In the genomic region with DNA sequence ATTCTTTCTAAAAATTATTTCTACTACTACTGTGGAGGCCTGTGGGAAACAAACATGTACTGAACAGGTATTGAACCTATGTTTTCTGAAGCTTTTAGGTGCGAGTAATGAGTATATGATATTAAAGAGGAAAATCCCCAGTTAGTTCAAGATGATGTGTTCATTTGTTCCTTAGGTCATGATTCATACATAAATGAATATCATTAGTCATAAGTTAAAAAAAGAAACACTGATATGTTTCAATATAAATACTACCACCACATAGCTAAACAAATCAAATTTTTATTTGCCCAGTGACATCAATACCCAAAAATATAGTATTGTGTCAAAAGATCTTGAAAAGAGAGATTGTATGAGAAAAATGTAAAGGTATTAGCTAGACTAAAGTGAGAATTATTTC, we compare ENCODE assay signal across 3 cellular contexts.
TF ChIP-seq lines count a peak whose summit lies in the region.

No MANE protein-coding gene starts in this region.

TF ChIP-seq in SK-N-SH, 30 proteins besides CTCF, POLR2A, EP300 and RAD21:
- peak; percentile 45; the same call in 1 of the 2 replicates for TF ChIP-seq FOSL2 (IDR thresholded peaks at IDR 0.05; ENCODE audit: borderline replicate concordance, low read depth)
- no peak for TF ChIP-seq YY1 (IDR thresholded peaks at IDR 0.05; ENCODE audit: low read depth)

TF ChIP-seq in SK-N-SH treated with all-trans-retinoic acid at 6 μM for 48 hours, 23 proteins besides CTCF, POLR2A, EP300 and RAD21 (continues in another document):
- TF ChIP-seq SNAI2 (CRISPR knock-in tag; IDR thresholded peaks at IDR 0.05) (no peak), OSR1 (CRISPR knock-in tag; IDR thresholded peaks at IDR 0.05) (no peak), ZC3H10 (CRISPR knock-in tag; IDR thresholded peaks at IDR 0.05) (no peak), ARNTL (CRISPR knock-in tag; IDR thresholded peaks at IDR 0.05; ENCODE audit: borderline replicate concordance, low read depth) (no peak), RARB (CRISPR knock-in tag; IDR thresholded peaks at IDR 0.05) (no peak), GLIS3 (CRISPR knock-in tag; IDR thresholded peaks at IDR 0.05) (no peak), ZFP30 (CRISPR knock-in tag; IDR thresholded peaks at IDR 0.05) (no peak), PPARA (CRISPR knock-in tag; IDR thresholded peaks at IDR 0.05; ENCODE audit: borderline replicate concordance) (no peak), CSDC2 (CRISPR knock-in tag; IDR thresholded peaks at IDR 0.05) (no peak), ESRRG (CRISPR knock-in tag; IDR thresholded peaks at IDR 0.05) (no peak), TCF4 (CRISPR knock-in tag; IDR thresholded peaks at IDR 0.05; ENCODE audit: borderline replicate concordance) (no peak), ZFP3 (CRISPR knock-in tag; IDR thresholded peaks at IDR 0.05) (no peak), ISL1 (CRISPR knock-in tag; IDR thresholded peaks at IDR 0.05) (no peak), ZNF70 (CRISPR knock-in tag; IDR thresholded peaks at IDR 0.05) (no peak), ZNF8 (CRISPR knock-in tag; IDR thresholded peaks at IDR 0.05) (no peak)
- TF ChIP-seq, protein P1, sequence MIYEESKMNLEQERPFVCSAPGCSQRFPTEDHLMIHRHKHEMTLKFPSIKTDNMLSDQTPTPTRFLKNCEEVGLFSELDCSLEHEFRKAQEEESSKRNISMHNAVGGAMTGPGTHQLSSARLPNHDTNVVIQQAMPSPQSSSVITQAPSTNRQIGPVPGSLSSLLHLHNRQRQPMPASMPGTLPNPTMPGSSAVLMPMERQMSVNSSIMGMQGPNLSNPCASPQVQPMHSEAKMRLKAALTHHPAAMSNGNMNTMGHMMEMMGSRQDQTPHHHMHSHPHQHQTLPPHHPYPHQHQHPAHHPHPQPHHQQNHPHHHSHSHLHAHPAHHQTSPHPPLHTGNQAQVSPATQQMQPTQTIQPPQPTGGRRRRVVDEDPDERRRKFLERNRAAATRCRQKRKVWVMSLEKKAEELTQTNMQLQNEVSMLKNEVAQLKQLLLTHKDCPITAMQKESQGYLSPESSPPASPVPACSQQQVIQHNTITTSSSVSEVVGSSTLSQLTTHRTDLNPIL (CRISPR knock-in tag; IDR thresholded peaks at IDR 0.05; ENCODE audit: low read depth): no peak
- TF ChIP-seq, protein P2, sequence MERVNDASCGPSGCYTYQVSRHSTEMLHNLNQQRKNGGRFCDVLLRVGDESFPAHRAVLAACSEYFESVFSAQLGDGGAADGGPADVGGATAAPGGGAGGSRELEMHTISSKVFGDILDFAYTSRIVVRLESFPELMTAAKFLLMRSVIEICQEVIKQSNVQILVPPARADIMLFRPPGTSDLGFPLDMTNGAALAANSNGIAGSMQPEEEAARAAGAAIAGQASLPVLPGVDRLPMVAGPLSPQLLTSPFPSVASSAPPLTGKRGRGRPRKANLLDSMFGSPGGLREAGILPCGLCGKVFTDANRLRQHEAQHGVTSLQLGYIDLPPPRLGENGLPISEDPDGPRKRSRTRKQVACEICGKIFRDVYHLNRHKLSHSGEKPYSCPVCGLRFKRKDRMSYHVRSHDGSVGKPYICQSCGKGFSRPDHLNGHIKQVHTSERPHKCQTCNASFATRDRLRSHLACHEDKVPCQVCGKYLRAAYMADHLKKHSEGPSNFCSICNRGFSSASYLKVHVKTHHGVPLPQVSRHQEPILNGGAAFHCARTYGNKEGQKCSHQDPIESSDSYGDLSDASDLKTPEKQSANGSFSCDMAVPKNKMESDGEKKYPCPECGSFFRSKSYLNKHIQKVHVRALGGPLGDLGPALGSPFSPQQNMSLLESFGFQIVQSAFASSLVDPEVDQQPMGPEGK (CRISPR knock-in tag; IDR thresholded peaks at IDR 0.05; ENCODE audit: borderline replicate concordance): no peak
- TF ChIP-seq, protein P3, sequence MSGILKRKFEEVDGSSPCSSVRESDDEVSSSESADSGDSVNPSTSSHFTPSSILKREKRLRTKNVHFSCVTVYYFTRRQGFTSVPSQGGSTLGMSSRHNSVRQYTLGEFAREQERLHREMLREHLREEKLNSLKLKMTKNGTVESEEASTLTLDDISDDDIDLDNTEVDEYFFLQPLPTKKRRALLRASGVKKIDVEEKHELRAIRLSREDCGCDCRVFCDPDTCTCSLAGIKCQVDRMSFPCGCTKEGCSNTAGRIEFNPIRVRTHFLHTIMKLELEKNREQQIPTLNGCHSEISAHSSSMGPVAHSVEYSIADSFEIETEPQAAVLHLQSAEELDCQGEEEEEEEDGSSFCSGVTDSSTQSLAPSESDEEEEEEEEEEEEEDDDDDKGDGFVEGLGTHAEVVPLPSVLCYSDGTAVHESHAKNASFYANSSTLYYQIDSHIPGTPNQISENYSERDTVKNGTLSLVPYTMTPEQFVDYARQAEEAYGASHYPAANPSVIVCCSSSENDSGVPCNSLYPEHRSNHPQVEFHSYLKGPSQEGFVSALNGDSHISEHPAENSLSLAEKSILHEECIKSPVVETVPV (CRISPR knock-in tag; IDR thresholded peaks at IDR 0.05): no peak
- TF ChIP-seq, protein P4, sequence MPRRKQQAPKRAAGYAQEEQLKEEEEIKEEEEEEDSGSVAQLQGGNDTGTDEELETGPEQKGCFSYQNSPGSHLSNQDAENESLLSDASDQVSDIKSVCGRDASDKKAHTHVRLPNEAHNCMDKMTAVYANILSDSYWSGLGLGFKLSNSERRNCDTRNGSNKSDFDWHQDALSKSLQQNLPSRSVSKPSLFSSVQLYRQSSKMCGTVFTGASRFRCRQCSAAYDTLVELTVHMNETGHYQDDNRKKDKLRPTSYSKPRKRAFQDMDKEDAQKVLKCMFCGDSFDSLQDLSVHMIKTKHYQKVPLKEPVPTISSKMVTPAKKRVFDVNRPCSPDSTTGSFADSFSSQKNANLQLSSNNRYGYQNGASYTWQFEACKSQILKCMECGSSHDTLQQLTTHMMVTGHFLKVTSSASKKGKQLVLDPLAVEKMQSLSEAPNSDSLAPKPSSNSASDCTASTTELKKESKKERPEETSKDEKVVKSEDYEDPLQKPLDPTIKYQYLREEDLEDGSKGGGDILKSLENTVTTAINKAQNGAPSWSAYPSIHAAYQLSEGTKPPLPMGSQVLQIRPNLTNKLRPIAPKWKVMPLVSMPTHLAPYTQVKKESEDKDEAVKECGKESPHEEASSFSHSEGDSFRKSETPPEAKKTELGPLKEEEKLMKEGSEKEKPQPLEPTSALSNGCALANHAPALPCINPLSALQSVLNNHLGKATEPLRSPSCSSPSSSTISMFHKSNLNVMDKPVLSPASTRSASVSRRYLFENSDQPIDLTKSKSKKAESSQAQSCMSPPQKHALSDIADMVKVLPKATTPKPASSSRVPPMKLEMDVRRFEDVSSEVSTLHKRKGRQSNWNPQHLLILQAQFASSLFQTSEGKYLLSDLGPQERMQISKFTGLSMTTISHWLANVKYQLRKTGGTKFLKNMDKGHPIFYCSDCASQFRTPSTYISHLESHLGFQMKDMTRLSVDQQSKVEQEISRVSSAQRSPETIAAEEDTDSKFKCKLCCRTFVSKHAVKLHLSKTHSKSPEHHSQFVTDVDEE (CRISPR knock-in tag; IDR thresholded peaks at IDR 0.05): no peak

TF ChIP-seq in GM23338, 12 proteins besides CTCF, POLR2A, EP300 and RAD21:
- no peak for TF ChIP-seq STAT1 (IDR thresholded peaks at IDR 0.05; ENCODE audit: unreplicated experiment)
